Comparison of ENCODE assay signal across 23 cellular contexts in genomic region chr4:188396037-188396436, GRCh38.
DNase-seq lines count a peak whose midpoint lies in the region; ATAC-seq, FAIRE-seq and TF ChIP-seq lines count a peak whose summit lies in the region.
"Had no signal": no experiment of that assay in that cellular context is flagged by ENCODE, and none has a peak within 500 bp of the region (broad histone marks: within the 10 kb centered on the region; RNA-seq: fewer than 3 reads in every experiment).

No MANE protein-coding gene starts in this region.

- no peak overlapping the region for H2AK5ac ChIP-seq in IMR-90 (ENCODE audit: low read depth, low read length)

- 0 out of 2 replicates have a peak overlapping the region, but pooled peaks have one; percentile 39 for H2BK120ac ChIP-seq in IMR-90 (ENCODE audit: low read depth, low read length)

- peaks cover 2% of the 10 kb centered on the region for H3K4me1 ChIP-seq in IMR-90 (ENCODE audit: control insufficient read depth, insufficient read depth, low read length)
- peaks cover 10% of the 10 kb centered on the region for H3K4me1 ChIP-seq in smooth muscle cell (ENCODE audit: low read depth)
- H3K4me1 ChIP-seq in left ventricle myocardium inferior, result no peaks in the 10 kb centered on the region
- H3K4me1 ChIP-seq: A549; BE2C; BLaER1 treated with 17β-estradiol and CSF1 and Interleukin-3, amounts not matched to agents 10 nM and 100 nM had no signal

- no peak overlapping the region for H2AK9ac ChIP-seq in IMR-90 (replicated peaks; ENCODE audit: low read depth, low read length, poor library complexity)

- no TSS peak for BruUV-seq in IMR-90 (replicated peaks; lab: Mats Ljungman, UMichigan)

- no peak overlapping the region for H3K14ac ChIP-seq in IMR-90 (replicated peaks; ENCODE audit: low read depth, low read length)

- H2BK5ac ChIP-seq in IMR-90 (ENCODE audit: low read depth, low read length, poor library complexity, severe bottlenecking), result no peak overlapping the region

- H4K8ac ChIP-seq in IMR-90 (ENCODE audit: low read depth in 2 of 2, low read length in 2 of 2), result no peak overlapping the region

- H3K4ac ChIP-seq in IMR-90 (ENCODE audit: low read depth, low read length), result peak overlapping the region; percentile 25; the same call in 1 of the 2 replicates

- H3K27me3 ChIP-seq in IMR-90 (ENCODE audit: control insufficient read depth, insufficient read depth, low read length), result no peaks in the 10 kb centered on the region
- no peaks in the 10 kb centered on the region for H3K27me3 ChIP-seq in smooth muscle cell (ENCODE audit: low read depth)
- H3K27me3 ChIP-seq in left ventricle myocardium inferior (ENCODE audit: low read depth), result no peaks in the 10 kb centered on the region
- H3K27me3 ChIP-seq: BE2C; BLaER1 treated with 17β-estradiol and CSF1 and Interleukin-3, amounts not matched to agents 10 nM and 100 nM had no signal

- no peak overlapping the region for H3K23ac ChIP-seq in IMR-90 (ENCODE audit: low read depth, low read length)

- TF ChIP-seq POLR2A in IMR-90 (IDR thresholded peaks at IDR 0.05; ENCODE audit: low read depth, low read length) (no peak), H54 (IDR thresholded peaks at IDR 0.05; ENCODE audit: low read depth, low read length) (no peak)

- H4K91ac ChIP-seq in IMR-90 (ENCODE audit: insufficient read depth, low read depth, low read length), result no peak overlapping the region

- no peaks in the 10 kb centered on the region for H3K9me1 ChIP-seq in IMR-90 (ENCODE audit: insufficient read depth, low read length)

- peak; percentile 67 for DNase-seq in IMR-90
- peak; percentile 14 for DNase-seq in amniotic stem cell (lab: John Stamatoyannopoulos, UW)
- DNase-seq in iris pigment epithelial cell (ENCODE audit: low read depth), result peak; percentile 25
- DNase-seq in smooth muscle cell (lab: John Stamatoyannopoulos, UW; ENCODE audit: unreplicated experiment), result no peak
- DNase-seq in NCI-H1092 (lab: John Stamatoyannopoulos, UW), result no peak
- DNase-seq in H54 (ENCODE audit: insufficient read length, low spot score), result no peak
- DNase-seq in left ventricle myocardium inferior, result no peak
- DNase-seq: 8988T; ACHN; AML-193; BE2C; Calu3; CD4-positive, alpha-beta memory T cell; COR-L47; DMS153; DND-41; GOT3; H9; HFFc6 had no signal

- CTCF ChIA-PET in IMR-90 (lab: Yijun Ruan, JAX), result interaction anchor here (0.6 kb wide), 1 partner anchor 313 kb away, joined by 3 read pairs; no protein-coding TSS in a partner anchor

- POLR2A ChIA-PET in IMR-90 (lab: Charles Lee; ENCODE audit: unreplicated experiment), result no interaction called here

- peaks cover 16% of the 10 kb centered on the region for H3F3A ChIP-seq in smooth muscle cell (ENCODE audit: low read depth)

- dilution Hi-C loops in IMR-90 (cut with HindIII; ENCODE audit: low sequenced_read_pairs, unreplicated experiment), result no loop called here

- H3K79me1 ChIP-seq in IMR-90 (ENCODE audit: low read depth in 1 of 2, low read length in 2 of 2), result no peaks in the 10 kb centered on the region

- H4K20me1 ChIP-seq in IMR-90 (ENCODE audit: insufficient read depth, low read length) (no peaks in the 10 kb centered on the region), smooth muscle cell (ENCODE audit: low read depth) (no peaks in the 10 kb centered on the region)
- H4K20me1 ChIP-seq: BLaER1 treated with 17β-estradiol and CSF1 and Interleukin-3, amounts not matched to agents 10 nM and 100 nM had no signal

- H3K56ac ChIP-seq in IMR-90 (ENCODE audit: extremely low read depth, insufficient read depth, low read length), result no peak overlapping the region

- in situ Hi-C loops in IMR-90 (cut with MboI; ENCODE audit: low sequenced_read_pairs), result no loop called here

- H2BK20ac ChIP-seq in IMR-90 (ENCODE audit: low read depth, low read length), result peak overlapping the region; percentile 76; the same call in 1 of the 2 replicates

- H2BK15ac ChIP-seq in IMR-90 (ENCODE audit: low read depth, low read length), result no peak overlapping the region

- WGBS in IMR-90 (ENCODE audit: extremely low coverage in 2 of 2, insufficient read length in 1 of 2), 2 experiments, result no CpG with 5 or more reads among the region's 5 CpGs
- WGBS in smooth muscle cell (ENCODE audit: low lambda C conversion rate), result 58% methylated on average over 5 of the region's 5 CpGs

- peak overlapping the region; percentile 59; the same call in 1 of the 2 replicates for H3K18ac ChIP-seq in IMR-90 (ENCODE audit: low read depth, low read length)

- no peak overlapping the region for H3K4me2 ChIP-seq in IMR-90 (ENCODE audit: low read depth, low read length)
- H3K4me2 ChIP-seq in smooth muscle cell, result no peak overlapping the region
- H3K4me2 ChIP-seq: A549; BLaER1 treated with 17β-estradiol and CSF1 and Interleukin-3, amounts not matched to agents 10 nM and 100 nM had no signal

- H3K9me3 ChIP-seq in IMR-90 (ENCODE audit: control insufficient read depth, insufficient read depth, low read length), result no peaks in the 10 kb centered on the region; the same call in 1 of the 2 replicates
- no peaks in the 10 kb centered on the region for H3K9me3 ChIP-seq in smooth muscle cell (replicated peaks; ENCODE audit: low read depth)
- H3K9me3 ChIP-seq in left ventricle myocardium inferior (replicated peaks), result peaks cover 15% of the 10 kb centered on the region
- H3K9me3 ChIP-seq: A549, BE2C had no signal

- no peak for FAIRE-seq in H54 (lab: Jason Lieb, UNC)
- FAIRE-seq: A549, G401.6, GM12892 had no signal

- TF ChIP-seq CTCF in IMR-90 (conservative IDR thresholded peaks at IDR 0.05; ENCODE audit: low read depth, low read length), result no peak
- TF ChIP-seq CTCF in smooth muscle cell (IDR thresholded peaks at IDR 0.05; ENCODE audit: borderline replicate concordance, insufficient read depth, poor library complexity, severe bottlenecking), result no peak
- no peak for TF ChIP-seq CTCF in left ventricle myocardium inferior (IDR thresholded peaks at IDR 0.05; ENCODE audit: borderline replicate concordance)

- H3K4me3 ChIP-seq in IMR-90 (ENCODE audit: insufficient read depth, low read depth, low read length), result no peak overlapping the region
- no peak overlapping the region for H3K4me3 ChIP-seq in smooth muscle cell
- no peak overlapping the region for H3K4me3 ChIP-seq in left ventricle myocardium inferior
- H3K4me3 ChIP-seq: A549; BLaER1 treated with 17β-estradiol and CSF1 and Interleukin-3, amounts not matched to agents 10 nM and 100 nM had no signal

- H3K36me3 ChIP-seq in IMR-90 (ENCODE audit: control insufficient read depth, insufficient read depth, low read length) (no peaks in the 10 kb centered on the region), smooth muscle cell (ENCODE audit: low read depth) (no peaks in the 10 kb centered on the region), left ventricle myocardium inferior (no peaks in the 10 kb centered on the region)
- H3K36me3 ChIP-seq: BE2C; BLaER1 treated with 17β-estradiol and CSF1 and Interleukin-3, amounts not matched to agents 10 nM and 100 nM had no signal

- no peaks in the 10 kb centered on the region for H3K79me2 ChIP-seq in smooth muscle cell (ENCODE audit: low read depth)

- intact Hi-C loops in IMR-90 (cut with micrococcal nuclease) (no loop called here), left ventricle myocardium inferior (cut with micrococcal nuclease) (no loop called here)

- H4K5ac ChIP-seq in IMR-90 (ENCODE audit: low read depth, low read length), result no peak overlapping the region

- ATAC-seq in IMR-90 (ENCODE audit: low read depth), result peak; percentile 65
- ATAC-seq: A549 had no signal

- H3K9ac ChIP-seq in IMR-90 (ENCODE audit: low read depth, low read length), result no peak overlapping the region
- H3K9ac ChIP-seq in smooth muscle cell (ENCODE audit: low read depth), result no peak overlapping the region
- H3K9ac ChIP-seq: BLaER1 treated with 17β-estradiol and CSF1 and Interleukin-3, amounts not matched to agents 10 nM and 100 nM had no signal

- TF ChIP-seq RAD21 in IMR-90 (IDR thresholded peaks at IDR 0.05; ENCODE audit: low read length), result no peak

- H2AFZ ChIP-seq in IMR-90 (replicated peaks; ENCODE audit: low read length, poor library complexity), result no peak overlapping the region
- H2AFZ ChIP-seq in smooth muscle cell (ENCODE audit: low read depth), result no peak overlapping the region

- H3K27ac ChIP-seq in IMR-90 (ENCODE audit: insufficient read depth, low read length) (no peak overlapping the region), smooth muscle cell (ENCODE audit: low read depth) (peak overlapping the region; percentile 33), left ventricle myocardium inferior (replicated peaks) (no peak overlapping the region)
- H3K27ac ChIP-seq: A549; BLaER1 treated with 17β-estradiol and CSF1 and Interleukin-3, amounts not matched to agents 10 nM and 100 nM had no signal

TF ChIP-seq in IMR-90, 13 proteins besides CTCF, POLR2A, EP300 and RAD21 (continues in another document):
- TF ChIP-seq BHLHE40 (IDR thresholded peaks at IDR 0.05; ENCODE audit: low read depth, low read length) (no peak), RFX5 (IDR thresholded peaks at IDR 0.05; ENCODE audit: low read depth, low read length) (no peak), SMC3 (IDR thresholded peaks at IDR 0.05; ENCODE audit: low read depth, low read length) (no peak), MXI1 (IDR thresholded peaks at IDR 0.05; ENCODE audit: borderline replicate concordance, low read depth, low read length) (no peak), MAZ (IDR thresholded peaks at IDR 0.05; ENCODE audit: borderline replicate concordance, low read depth, low read length) (no peak), ELK1 (IDR thresholded peaks at IDR 0.05; ENCODE audit: borderline replicate concordance, low read depth, low read length) (no peak), RCOR1 (IDR thresholded peaks at IDR 0.05; ENCODE audit: insufficient replicate concordance, low read length) (no peak), MAFK (IDR thresholded peaks at IDR 0.05; ENCODE audit: low read depth, low read length) (no peak), FOS (IDR thresholded peaks at IDR 0.05; ENCODE audit: low read depth, low read length) (no peak)
- TF ChIP-seq, protein P1, sequence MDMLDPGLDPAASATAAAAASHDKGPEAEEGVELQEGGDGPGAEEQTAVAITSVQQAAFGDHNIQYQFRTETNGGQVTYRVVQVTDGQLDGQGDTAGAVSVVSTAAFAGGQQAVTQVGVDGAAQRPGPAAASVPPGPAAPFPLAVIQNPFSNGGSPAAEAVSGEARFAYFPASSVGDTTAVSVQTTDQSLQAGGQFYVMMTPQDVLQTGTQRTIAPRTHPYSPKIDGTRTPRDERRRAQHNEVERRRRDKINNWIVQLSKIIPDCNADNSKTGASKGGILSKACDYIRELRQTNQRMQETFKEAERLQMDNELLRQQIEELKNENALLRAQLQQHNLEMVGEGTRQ (IDR thresholded peaks at IDR 0.05; ENCODE audit: low read depth, low read length), result no peak

Comparison
In these comparisons a context has a peak if more than half of its experiments do, and no peak if none do; other contexts are left out.
1. DNase-seq: peak in IMR-90 (single experiment), amniotic stem cell (single experiment) and iris pigment epithelial cell (single experiment); none in smooth muscle cell (single experiment), NCI-H1092 (single experiment), H54 (single experiment) and left ventricle myocardium inferior (single experiment).